Comparison of ENCODE assay signal across 20 cellular contexts in genomic region chrX:30943984-30944383, GRCh38. TPM values are rescaled to one million over a fixed set of nuclear protein-coding genes. Genes with fewer than 3 reads are reported as not detected.
DNase-seq lines count a peak whose midpoint lies in the region; ATAC-seq and TF ChIP-seq lines count a peak whose summit lies in the region.
"Had no signal": no experiment of that assay in that cellular context is flagged by ENCODE, and none has a peak within 500 bp of the region (broad histone marks: within the 10 kb centered on the region; RNA-seq: fewer than 3 reads in every experiment).

No MANE protein-coding gene starts in this region.

- no peaks in the 10 kb centered on the region for H3K4me1 ChIP-seq in ascending aorta
- H3K4me1 ChIP-seq in gastrocnemius medialis: no peaks in the 10 kb centered on the region

- ATAC-seq in left colon: peak; percentile 88
- ATAC-seq in gastrocnemius medialis: no peak
- ATAC-seq in stimulated activated naive CD8-positive, alpha-beta T cell treated with anti-CD3 and anti-CD28 coated beads, Interleukin-15, Interleukin-2, amounts not matched to agents 100 U/mL and 50 U/mL, for 24 hours: no peak
- ATAC-seq: GM12878 had no signal

- TF ChIP-seq POLR2A in gastrocnemius medialis (IDR thresholded peaks at IDR 0.05): no peak

- no peak for TF ChIP-seq CTCF in ascending aorta (IDR thresholded peaks at IDR 0.05)
- TF ChIP-seq CTCF in type B pancreatic cell (conservative IDR thresholded peaks at IDR 0.05): no peak
- no peak for TF ChIP-seq CTCF in gastrocnemius medialis (IDR thresholded peaks at IDR 0.05 in 4 of 5, conservative IDR thresholded peaks at IDR 0.05 in 1 of 5)

- H3K27me3 Mint-ChIP-seq in type B pancreatic cell: no peaks in the 10 kb centered on the region

- intact Hi-C loops in ascending aorta (cut with DNase I) (no loop called here), left colon (cut with DNase I, micrococcal nuclease) (no loop called here), gastrocnemius medialis (cut with DNase I; ENCODE audit: low total_unique reads) (no loop called here)

- DNase-seq in OCI-M1 (lab: John Stamatoyannopoulos, UW) (peak; percentile 14), ascending aorta (ENCODE audit: low spot score in 2 of 2) (no peak), left colon (no peak), type B pancreatic cell (ENCODE audit: extremely low spot score, unreplicated experiment) (no peak), T-helper 1 cell (no peak), gastrocnemius medialis (no peak)
- DNase-seq in stimulated activated CD4-positive, alpha-beta T cell treated with anti-CD3 and anti-CD28 coated beads, Interleukin-4, amount 100 ng/mL, for 24 hours: no peak
- DNase-seq in stimulated activated naive CD8-positive, alpha-beta T cell treated with anti-CD3 and anti-CD28 coated beads, Interleukin-15, Interleukin-2, amounts not matched to agents 100 U/mL and 50 U/mL, for 24 hours: no peak
- DNase-seq: DMS 273 treated with DMSO at 0.1 percent for 48 hours, GDM1, HFFc6, Kasumi-1, NCI-H1105 treated with DMSO at 0.1 percent for 48 hours, NCI-H1694 treated with DMSO at 0.1 percent for 48 hours, NCI-H2107, NCI-H2227 treated with DMSO at 0.1 percent for 48 hours, NCI-H524, Right ventricle myocardium superior had no signal

- H3K4me1 Mint-ChIP-seq in type B pancreatic cell (ENCODE audit: unreplicated experiment): no peaks in the 10 kb centered on the region

- peaks cover 4% of the 10 kb centered on the region for H3K36me3 Mint-ChIP-seq in type B pancreatic cell

- H3K27ac ChIP-seq in ascending aorta (peak overlapping the region; percentile 8 to 67), gastrocnemius medialis (no peak overlapping the region)
- H3K27ac ChIP-seq: C4-2B had no signal

- H3K9me3 Mint-ChIP-seq in type B pancreatic cell: peaks cover 9% of the 10 kb centered on the region
- H3K9me3 Mint-ChIP-seq: HFFc6 had no signal

- H3K36me3 ChIP-seq in ascending aorta (no peaks in the 10 kb centered on the region), gastrocnemius medialis (no peaks in the 10 kb centered on the region)

- in situ Hi-C loops in gastrocnemius medialis (cut with MboI; ENCODE audit: low sequenced_read_pairs in 4 of 4): no loop called here

- H3K27ac Mint-ChIP-seq in type B pancreatic cell: peak overlapping the region; percentile 63
- H3K27ac Mint-ChIP-seq: HFFc6 had no signal

- peak overlapping the region; percentile 57 for H3K4me3 Mint-ChIP-seq in type B pancreatic cell
- H3K4me3 Mint-ChIP-seq: HFFc6 had no signal

- H3K27me3 ChIP-seq in ascending aorta: no peaks in the 10 kb centered on the region
- no peaks in the 10 kb centered on the region for H3K27me3 ChIP-seq in gastrocnemius medialis

- H3K9me3 ChIP-seq in ascending aorta (no peaks in the 10 kb centered on the region), gastrocnemius medialis (no peaks in the 10 kb centered on the region)

- H3K4me3 ChIP-seq in ascending aorta (no peak overlapping the region), gastrocnemius medialis (no peak overlapping the region)
- H3K4me3 ChIP-seq: GM12878 had no signal

RNA-seq across cellular contexts. Expression of gene TAB3, which starts 54.9 kb away (rescaled TPM):
- 23.2 TPM for total RNA-seq in ascending aorta
- 10 to 100 TPM; 19.8 to 21.8 TPM for total RNA-seq in left colon
- 26.1 and 48.9 TPM in 2 replicates for total RNA-seq in type B pancreatic cell (ENCODE audit: low replicate concordance)
- 10 to 100 TPM in 3 of 4 donors, 1 to 10 TPM in 1; 9.7 to 25.8 (median 19.2) TPM for total RNA-seq in gastrocnemius medialis

Comparison
In these comparisons a context has a peak if more than half of its experiments do, and no peak if none do; other contexts are left out.
1. H3K27ac ChIP-seq: peak in ascending aorta (2 of 2); none in gastrocnemius medialis (0 of 4).